19 cellular contexts compared by ENCODE assay signal in genomic region chr16:50626868-50627267, GRCh38. TPM values are rescaled to one million over a fixed set of nuclear protein-coding genes. Genes with fewer than 3 reads are reported as not detected.
DNase-seq lines count a peak whose midpoint lies in the region; ATAC-seq and TF ChIP-seq lines count a peak whose summit lies in the region.
"Had no signal": no experiment of that assay in that cellular context is flagged by ENCODE, and none has a peak within 500 bp of the region (broad histone marks: within the 10 kb centered on the region; RNA-seq: fewer than 3 reads in every experiment).

No MANE protein-coding gene starts in this region.

- no peaks in the 10 kb centered on the region for H3K27me3 Mint-ChIP-seq in CD4-positive, alpha-beta memory T cell
- no peaks in the 10 kb centered on the region for H3K27me3 Mint-ChIP-seq in activated naive CD8-positive, alpha-beta T cell
- H3K27me3 Mint-ChIP-seq in nephron progenitor cell (ENCODE audit: low read depth, poor library complexity): no peaks in the 10 kb centered on the region

- H3K27ac Mint-ChIP-seq in CD4-positive, alpha-beta memory T cell: peak overlapping the region in 6 of 7 donors; percentile 27 to 86 (median 77)
- no peak overlapping the region for H3K27ac Mint-ChIP-seq in activated naive CD8-positive, alpha-beta T cell
- H3K27ac Mint-ChIP-seq in nephron progenitor cell: peak overlapping the region; percentile 80
- H3K27ac Mint-ChIP-seq: dendritic cell treated with granulocyte-macrophage colony-stimulating factor and Interleukin-4, amounts not matched to agents 40 ng/mL and 50 ng/mL, for 4 days; HFFc6; mesothelial cell of epicardium had no signal

- peak overlapping the region in 7 of 8 donors; percentile 64 to 90 (median 78) for H3K4me3 Mint-ChIP-seq in CD4-positive, alpha-beta memory T cell
- H3K4me3 Mint-ChIP-seq in activated naive CD8-positive, alpha-beta T cell: peak overlapping the region; percentile 28
- H3K4me3 Mint-ChIP-seq in nephron progenitor cell: no peak overlapping the region
- H3K4me3 Mint-ChIP-seq: dendritic cell treated with granulocyte-macrophage colony-stimulating factor and Interleukin-4, amounts not matched to agents 40 ng/mL and 50 ng/mL, for 4 days; HFFc6; mesothelial cell of epicardium had no signal

- no peak overlapping the region for H3K4me3 ChIP-seq in CD4-positive, alpha-beta memory T cell (ENCODE audit: low read length in 2 of 2)

- no peaks in the 10 kb centered on the region for H3K36me3 Mint-ChIP-seq in CD4-positive, alpha-beta memory T cell
- peaks cover 5% of the 10 kb centered on the region for H3K36me3 Mint-ChIP-seq in activated naive CD8-positive, alpha-beta T cell
- peaks cover 34% of the 10 kb centered on the region for H3K36me3 Mint-ChIP-seq in nephron progenitor cell (ENCODE audit: low read depth)

- H3K9me3 Mint-ChIP-seq in CD4-positive, alpha-beta memory T cell: peaks cover 0 to 1% (median 0%) of the 10 kb centered on the region in 8 donors
- H3K9me3 Mint-ChIP-seq in activated naive CD8-positive, alpha-beta T cell (ENCODE audit: low read depth): no peaks in the 10 kb centered on the region
- no peaks in the 10 kb centered on the region for H3K9me3 Mint-ChIP-seq in nephron progenitor cell
- H3K9me3 Mint-ChIP-seq: activated T-cell treated with anti-CD3 and anti-CD28 coated beads, Interleukin-2, amount 50 U/mL, for 4 hours; dendritic cell treated with granulocyte-macrophage colony-stimulating factor and Interleukin-4, amounts not matched to agents 40 ng/mL and 50 ng/mL, for 4 days; HFFc6; mesothelial cell of epicardium had no signal

- H3K27ac ChIP-seq in CD4-positive, alpha-beta memory T cell (ENCODE audit: low read depth, low read length): no peak overlapping the region
- H3K27ac ChIP-seq: parathyroid adenoma, spleen had no signal

- no peak for TF ChIP-seq CTCF in nephron progenitor cell (IDR thresholded peaks at IDR 0.05)

- CTCF ChIA-PET in CD4-positive, alpha-beta memory T cell (lab: Charles Lee; ENCODE audit: partially characterized antibody): interaction anchor here (0.8 to 1.6 kb wide), 8 partner anchors 10 to 416 kb away, joined by 3 to 9 read pairs (median 4); no protein-coding TSS in a partner anchor

- no peaks in the 10 kb centered on the region for H3K36me3 ChIP-seq in CD4-positive, alpha-beta memory T cell (ENCODE audit: insufficient read depth, low read length)
- H3K36me3 ChIP-seq: spleen had no signal

- DNase-seq in CD4-positive, alpha-beta memory T cell: peak in 1 of 5 donors; percentile 29
- DNase-seq in KBM-7 (peak; percentile 57), nephron progenitor cell (no peak)
- DNase-seq: activated CD4-positive, CD25-positive, alpha-beta regulatory T cell; GDM1; islet precursor cell; NCI-H187; spleen had no signal

- H3K9me3 ChIP-seq in CD4-positive, alpha-beta memory T cell (ENCODE audit: control insufficient read depth in 1 of 2, low read length in 2 of 2): no peaks in the 10 kb centered on the region
- H3K9me3 ChIP-seq: spleen had no signal

- intact Hi-C loops in CD4-positive, alpha-beta memory T cell (cut with micrococcal nuclease): loop anchor here (1.0 to 5.0 kb wide), 3 partner anchors 80 to 258 kb away; partner anchors contain the start of genes BRD7 and NKD1

- H3K27me3 ChIP-seq in CD4-positive, alpha-beta memory T cell (ENCODE audit: insufficient read depth, low read length): no peaks in the 10 kb centered on the region
- H3K27me3 ChIP-seq: spleen had no signal

- in situ Hi-C loops in KBM-7 (cut with MboI; ENCODE audit: low pct_unique_long_range_greater_than_20kb, low sequenced_read_pairs): no loop called here

- H3K4me1 Mint-ChIP-seq in CD4-positive, alpha-beta memory T cell: peaks cover 23 to 40% (median 31%) of the 10 kb centered on the region in 4 donors
- peaks cover 37% of the 10 kb centered on the region for H3K4me1 Mint-ChIP-seq in activated naive CD8-positive, alpha-beta T cell (ENCODE audit: low read depth)
- H3K4me1 Mint-ChIP-seq in nephron progenitor cell: peaks cover 30% of the 10 kb centered on the region
- H3K4me1 Mint-ChIP-seq: mesothelial cell of epicardium had no signal

- H3K4me1 ChIP-seq in CD4-positive, alpha-beta memory T cell (ENCODE audit: insufficient read depth, low read length): peaks cover 25% of the 10 kb centered on the region
- H3K4me1 ChIP-seq: parathyroid adenoma had no signal

- POLR2A ChIA-PET in CD4-positive, alpha-beta memory T cell (lab: Charles Lee; ENCODE audit: partially characterized antibody): interaction anchor here (0.9 to 1.0 kb wide), 2 partner anchors 80 to 260 kb away, joined by 3 read pairs; no protein-coding TSS in a partner anchor

- no peak for ATAC-seq in GM19395 (IDR thresholded peaks at IDR 0.05; ENCODE audit: unreplicated experiment)
- no peak for ATAC-seq in GM21737 (IDR thresholded peaks at IDR 0.05; ENCODE audit: unreplicated experiment)
- ATAC-seq in GM18502 (IDR thresholded peaks at IDR 0.05; ENCODE audit: poor library complexity, unreplicated experiment): no peak
- ATAC-seq in HG02938 (IDR thresholded peaks at IDR 0.05; ENCODE audit: unreplicated experiment): no peak

RNA-seq across cellular contexts. Expression of gene SNX20, which starts 54.2 kb away (rescaled TPM):
- 10 to 100 TPM; 88.9 to 90.1 TPM for total RNA-seq in CD4-positive, alpha-beta memory T cell
- 100 to 1,000 TPM in 1 of 2 donors, 10 to 100 TPM in 1; 62.5 to 106 TPM for polyA plus RNA-seq in CD4-positive, alpha-beta memory T cell
- total RNA-seq: HFFc6, mesothelial cell of epicardium, NCI-H460 had no signal
